ENCODE assay signal across 13 cellular contexts in the genomic region with DNA sequence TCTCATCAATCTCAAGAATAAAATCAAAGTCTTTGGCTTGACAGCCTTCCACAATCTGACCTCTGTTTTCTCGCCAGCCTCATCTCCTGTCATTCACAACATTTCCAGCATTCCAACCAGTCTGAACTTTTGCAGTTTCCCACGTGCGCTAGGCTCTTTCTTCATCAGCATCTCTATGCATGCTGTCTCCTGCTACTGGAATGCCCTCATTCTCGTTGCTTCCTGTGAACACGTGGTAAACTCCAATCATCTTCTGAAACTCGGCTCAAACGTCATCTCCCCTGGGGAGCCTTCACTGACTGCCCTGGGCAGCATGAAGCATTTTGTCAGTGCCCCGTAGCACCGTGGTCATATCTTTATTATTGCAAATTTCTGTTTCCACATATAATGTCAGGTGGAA. TPM values are rescaled to one million over a fixed set of nuclear protein-coding genes. Genes with fewer than 3 reads are reported as not detected.
DNase-seq lines count a peak whose midpoint lies in the region; ATAC-seq, FAIRE-seq and TF ChIP-seq lines count a peak whose summit lies in the region.
"Had no signal": no experiment of that assay in that cellular context is flagged by ENCODE, and none has a peak within 500 bp of the region (broad histone marks: within the 10 kb centered on the region; RNA-seq: fewer than 3 reads in every experiment).

No MANE protein-coding gene starts in this region.

- intact Hi-C loops in left ventricle myocardium superior (cut with micrococcal nuclease), result no loop called here

- H3K27ac ChIP-seq in GM23338 (ENCODE audit: low read depth), result peak overlapping the region; percentile 64

- FAIRE-seq in bronchial epithelial cell (lab: Jason Lieb, UNC) (peak; percentile 7), GM19239 (lab: Jason Lieb, UNC) (no peak)
- FAIRE-seq: islet of Langerhans had no signal

- no peaks in the 10 kb centered on the region for H3K36me3 ChIP-seq in GM23338 (ENCODE audit: insufficient read depth)
- peaks cover 4% of the 10 kb centered on the region for H3K36me3 ChIP-seq in bronchial epithelial cell (ENCODE audit: control insufficient read depth, insufficient read depth, low read length)

- peaks cover 33% of the 10 kb centered on the region for H3K4me1 Mint-ChIP-seq in GM23338

- peak; percentile 87 for DNase-seq in GM23338 (ENCODE audit: low spot score)
- DNase-seq in bronchial epithelial cell (ENCODE audit: low read depth), result peak; percentile 94
- DNase-seq in left ventricle myocardium superior, result peak; percentile 47
- DNase-seq in retinal pigment epithelial cell (ENCODE audit: low read depth), result peak; percentile 51
- DNase-seq in GM19239 (ENCODE audit: insufficient read length, low spot score), result no peak
- DNase-seq: activated CD4-positive, alpha-beta T cell treated with anti-CD3 and anti-CD28 coated beads for 36 hours; amniotic stem cell; Peyer's patch; stimulated activated CD4-positive, alpha-beta T cell treated with anti-CD3 and anti-CD28 coated beads, Interleukin-15, amount 100 ng/mL, for 24 hours had no signal

- H3K9me3 Mint-ChIP-seq in GM23338, result no peaks in the 10 kb centered on the region

- H3K27me3 Mint-ChIP-seq in GM23338 (ENCODE audit: insufficient read depth, low read depth, poor library complexity), result no peaks in the 10 kb centered on the region
- H3K27me3 Mint-ChIP-seq: activated CD4-positive, alpha-beta T cell treated with anti-CD3 and anti-CD28 coated beads for 36 hours had no signal

- peak overlapping the region; percentile 21 for H3K27ac Mint-ChIP-seq in GM23338
- H3K27ac Mint-ChIP-seq: activated CD4-positive, alpha-beta T cell treated with anti-CD3 and anti-CD28 coated beads for 36 hours had no signal

- H3K27me3 ChIP-seq in GM23338 (ENCODE audit: insufficient read depth) (no peaks in the 10 kb centered on the region), bronchial epithelial cell (ENCODE audit: control insufficient read depth, insufficient read depth, low read length) (no peaks in the 10 kb centered on the region)
- H3K27me3 ChIP-seq: Peyer's patch had no signal

- H3K36me3 Mint-ChIP-seq in GM23338 (ENCODE audit: low read depth), result peaks cover 26% of the 10 kb centered on the region

- H3K4me2 ChIP-seq in GM23338, result peak overlapping the region; percentile 40; the same call in 1 of the 2 replicates

- no peak for TF ChIP-seq CTCF in GM23338 (conservative IDR thresholded peaks at IDR 0.05; ENCODE audit: low read depth in 2 of 2)
- no peak for TF ChIP-seq CTCF in bronchial epithelial cell (IDR thresholded peaks at IDR 0.05; ENCODE audit: insufficient read depth, low read length, severe bottlenecking)
- no peak for TF ChIP-seq CTCF in retinal pigment epithelial cell (conservative IDR thresholded peaks at IDR 0.05; ENCODE audit: low read depth, low read length)

- H4K20me1 ChIP-seq in GM23338 (replicated peaks; ENCODE audit: insufficient read depth), result 0 out of 2 replicates have a peak, but pooled peaks cover 3% of the 10 kb centered on the region

- no peaks in the 10 kb centered on the region for H3F3A ChIP-seq in GM23338 (replicated peaks; ENCODE audit: low read depth)

- no peak overlapping the region; the same call in 2 of the 3 replicates for H3K4me3 Mint-ChIP-seq in GM23338
- H3K4me3 Mint-ChIP-seq: activated CD4-positive, alpha-beta T cell treated with anti-CD3 and anti-CD28 coated beads for 36 hours had no signal

- no peak overlapping the region for H3K4me3 ChIP-seq in GM23338
- H3K4me3 ChIP-seq in bronchial epithelial cell (ENCODE audit: low read depth, low read length), result no peak overlapping the region
- H3K4me3 ChIP-seq in retinal pigment epithelial cell (ENCODE audit: low read length), result no peak overlapping the region
- H3K4me3 ChIP-seq: Peyer's patch had no signal

- H3K4me1 ChIP-seq in GM23338 (ENCODE audit: insufficient read depth), result peaks cover 17% of the 10 kb centered on the region

- ATAC-seq in GM23338 (peak; percentile 78), left ventricle myocardium superior (peak; percentile 78), HG02840 (IDR thresholded peaks at IDR 0.05; ENCODE audit: low FRiP score, unreplicated experiment) (no peak), HG03520 (IDR thresholded peaks at IDR 0.05; ENCODE audit: unreplicated experiment) (no peak), GM19467 (IDR thresholded peaks at IDR 0.05; ENCODE audit: unreplicated experiment) (no peak)
- ATAC-seq: activated CD4-positive, alpha-beta T cell treated with anti-CD3 and anti-CD28 coated beads for 36 hours had no signal

- no peaks in the 10 kb centered on the region for H3K9me2 ChIP-seq in GM23338 (ENCODE audit: insufficient read depth)

- H3K79me2 ChIP-seq in GM23338 (replicated peaks; ENCODE audit: insufficient read depth), result peaks cover 32% of the 10 kb centered on the region

- no peak overlapping the region for H2AFZ ChIP-seq in GM23338

TF ChIP-seq in GM23338, 12 proteins besides CTCF, POLR2A, EP300 and RAD21:
- TF ChIP-seq CREB1 (CRISPR knock-in tag; IDR thresholded peaks at IDR 0.05; ENCODE audit: low read depth), result peak; percentile 70
- TF ChIP-seq ZNF331 (CRISPR knock-in tag; IDR thresholded peaks at IDR 0.05; ENCODE audit: low read depth), result no peak

RNA-seq across cellular contexts. Expression of gene RSBN1L, which starts 12.2 kb away (rescaled TPM):
- 19.7 and 20.0 TPM in 2 replicates for total RNA-seq in GM23338 (2014; rRNA removed; shearing (Covaris generic))
- 7.7 and 9.7 TPM in 2 replicates for polyA plus RNA-seq in GM23338 (2016; fragmentation: Nextera tagmentation; extraction: Ambion mirVana)
- total RNA-seq in bronchial epithelial cell (15.4 and 17.9 TPM in 2 replicates), left ventricle myocardium superior (10.1 TPM)

Comparison
In these comparisons a context has a peak if more than half of its experiments do, and no peak if none do; other contexts are left out.
1. ATAC-seq: peak in GM23338 (single experiment) and left ventricle myocardium superior (single experiment); none in HG02840 (single experiment), HG03520 (single experiment) and GM19467 (single experiment).